In genomic region chr2:145752091-145752806, GRCh38 we compare ENCODE assay signal across 1 cellular context.
TF ChIP-seq lines count a peak whose summit lies in the region.

No MANE protein-coding gene starts in this region.

TF ChIP-seq in K562, 482 proteins besides CTCF, POLR2A, EP300 and RAD21 (continued from another document and continues in another):
- TF ChIP-seq, protein P1, sequence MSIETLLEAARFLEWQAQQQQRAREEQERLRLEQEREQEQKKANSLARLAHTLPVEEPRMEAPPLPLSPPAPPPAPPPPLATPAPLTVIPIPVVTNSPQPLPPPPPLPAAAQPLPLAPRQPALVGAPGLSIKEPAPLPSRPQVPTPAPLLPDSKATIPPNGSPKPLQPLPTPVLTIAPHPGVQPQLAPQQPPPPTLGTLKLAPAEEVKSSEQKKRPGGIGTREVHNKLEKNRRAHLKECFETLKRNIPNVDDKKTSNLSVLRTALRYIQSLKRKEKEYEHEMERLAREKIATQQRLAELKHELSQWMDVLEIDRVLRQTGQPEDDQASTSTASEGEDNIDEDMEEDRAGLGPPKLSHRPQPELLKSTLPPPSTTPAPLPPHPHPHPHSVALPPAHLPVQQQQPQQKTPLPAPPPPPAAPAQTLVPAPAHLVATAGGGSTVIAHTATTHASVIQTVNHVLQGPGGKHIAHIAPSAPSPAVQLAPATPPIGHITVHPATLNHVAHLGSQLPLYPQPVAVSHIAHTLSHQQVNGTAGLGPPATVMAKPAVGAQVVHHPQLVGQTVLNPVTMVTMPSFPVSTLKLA (conservative IDR thresholded peaks at IDR 0.05): peak in 1 of 2 experiments; percentile 34; a peak in 1 of 4 replicates
- TF ChIP-seq SAP30 (IDR thresholded peaks at IDR 0.05; ENCODE audit: borderline replicate concordance, insufficient read depth, low read depth, low read length, poor library complexity, severe bottlenecking): no peak
- TF ChIP-seq ARNT (IDR thresholded peaks at IDR 0.05): no peak
- no peak for TF ChIP-seq SRSF1 (IDR thresholded peaks at IDR 0.05; ENCODE audit: low read depth, low read length)
- no peak for TF ChIP-seq BRCA1 (IDR thresholded peaks at IDR 0.05)
- no peak for TF ChIP-seq BRCA1 (CRISPR knock-in tag; IDR thresholded peaks at IDR 0.05)
- TF ChIP-seq ADNP (tag; IDR thresholded peaks at IDR 0.05): no peak
- no peak for TF ChIP-seq ZFPM2 (CRISPR knock-in tag; IDR thresholded peaks at IDR 0.05)
- TF ChIP-seq GATA2 (CRISPR knock-in tag; IDR thresholded peaks at IDR 0.05): no peak
- TF ChIP-seq, protein P2, sequence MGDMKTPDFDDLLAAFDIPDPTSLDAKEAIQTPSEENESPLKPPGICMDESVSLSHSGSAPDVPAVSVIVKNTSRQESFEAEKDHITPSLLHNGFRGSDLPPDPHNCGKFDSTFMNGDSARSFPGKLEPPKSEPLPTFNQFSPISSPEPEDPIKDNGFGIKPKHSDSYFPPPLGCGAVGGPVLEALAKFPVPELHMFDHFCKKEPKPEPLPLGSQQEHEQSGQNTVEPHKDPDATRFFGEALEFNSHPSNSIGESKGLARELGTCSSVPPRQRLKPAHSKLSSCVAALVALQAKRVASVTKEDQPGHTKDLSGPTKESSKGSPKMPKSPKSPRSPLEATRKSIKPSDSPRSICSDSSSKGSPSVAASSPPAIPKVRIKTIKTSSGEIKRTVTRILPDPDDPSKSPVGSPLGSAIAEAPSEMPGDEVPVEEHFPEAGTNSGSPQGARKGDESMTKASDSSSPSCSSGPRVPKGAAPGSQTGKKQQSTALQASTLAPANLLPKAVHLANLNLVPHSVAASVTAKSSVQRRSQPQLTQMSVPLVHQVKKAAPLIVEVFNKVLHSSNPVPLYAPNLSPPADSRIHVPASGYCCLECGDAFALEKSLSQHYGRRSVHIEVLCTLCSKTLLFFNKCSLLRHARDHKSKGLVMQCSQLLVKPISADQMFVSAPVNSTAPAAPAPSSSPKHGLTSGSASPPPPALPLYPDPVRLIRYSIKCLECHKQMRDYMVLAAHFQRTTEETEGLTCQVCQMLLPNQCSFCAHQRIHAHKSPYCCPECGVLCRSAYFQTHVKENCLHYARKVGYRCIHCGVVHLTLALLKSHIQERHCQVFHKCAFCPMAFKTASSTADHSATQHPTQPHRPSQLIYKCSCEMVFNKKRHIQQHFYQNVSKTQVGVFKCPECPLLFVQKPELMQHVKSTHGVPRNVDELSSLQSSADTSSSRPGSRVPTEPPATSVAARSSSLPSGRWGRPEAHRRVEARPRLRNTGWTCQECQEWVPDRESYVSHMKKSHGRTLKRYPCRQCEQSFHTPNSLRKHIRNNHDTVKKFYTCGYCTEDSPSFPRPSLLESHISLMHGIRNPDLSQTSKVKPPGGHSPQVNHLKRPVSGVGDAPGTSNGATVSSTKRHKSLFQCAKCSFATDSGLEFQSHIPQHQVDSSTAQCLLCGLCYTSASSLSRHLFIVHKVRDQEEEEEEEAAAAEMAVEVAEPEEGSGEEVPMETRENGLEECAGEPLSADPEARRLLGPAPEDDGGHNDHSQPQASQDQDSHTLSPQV (IDR thresholded peaks at IDR 0.05): peak; percentile 12
- TF ChIP-seq ARID2 (IDR thresholded peaks at IDR 0.05): peak; percentile 34; the same call in 1 of the 2 replicates
- 0 out of 2 replicates have a peak, but pooled peaks have one; percentile 8 for TF ChIP-seq SMARCA5 (IDR thresholded peaks at IDR 0.05)
- TF ChIP-seq, protein P3, sequence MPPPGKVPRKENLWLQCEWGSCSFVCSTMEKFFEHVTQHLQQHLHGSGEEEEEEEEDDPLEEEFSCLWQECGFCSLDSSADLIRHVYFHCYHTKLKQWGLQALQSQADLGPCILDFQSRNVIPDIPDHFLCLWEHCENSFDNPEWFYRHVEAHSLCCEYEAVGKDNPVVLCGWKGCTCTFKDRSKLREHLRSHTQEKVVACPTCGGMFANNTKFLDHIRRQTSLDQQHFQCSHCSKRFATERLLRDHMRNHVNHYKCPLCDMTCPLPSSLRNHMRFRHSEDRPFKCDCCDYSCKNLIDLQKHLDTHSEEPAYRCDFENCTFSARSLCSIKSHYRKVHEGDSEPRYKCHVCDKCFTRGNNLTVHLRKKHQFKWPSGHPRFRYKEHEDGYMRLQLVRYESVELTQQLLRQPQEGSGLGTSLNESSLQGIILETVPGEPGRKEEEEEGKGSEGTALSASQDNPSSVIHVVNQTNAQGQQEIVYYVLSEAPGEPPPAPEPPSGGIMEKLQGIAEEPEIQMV (tag; conservative IDR thresholded peaks at IDR 0.05; ENCODE audit: low read depth): no peak
- TF ChIP-seq FOXP1 (CRISPR knock-in tag; IDR thresholded peaks at IDR 0.05): no peak
- TF ChIP-seq NCOR1 (IDR thresholded peaks at IDR 0.05): 0 out of 2 replicates have a peak, but pooled peaks have one; percentile 13
- TF ChIP-seq ZNF3 (CRISPR knock-in tag; IDR thresholded peaks at IDR 0.05): no peak
- no peak for TF ChIP-seq ATF1 (CRISPR knock-in tag; IDR thresholded peaks at IDR 0.05)
- TF ChIP-seq ATF1 (tag; IDR thresholded peaks at IDR 0.05): peak; percentile 18; the same call in 1 of the 2 replicates
- TF ChIP-seq ETV1 (tag; conservative IDR thresholded peaks at IDR 0.05; ENCODE audit: low read depth): peak; percentile 66
- TF ChIP-seq CBFA2T3 (IDR thresholded peaks at IDR 0.05): no peak
- TF ChIP-seq ZNF175 (CRISPR knock-in tag; IDR thresholded peaks at IDR 0.05; ENCODE audit: low read depth): no peak
- no peak for TF ChIP-seq BMI1 (IDR thresholded peaks at IDR 0.05; ENCODE audit: low read length)
- TF ChIP-seq BCL6 (CRISPR knock-in tag; IDR thresholded peaks at IDR 0.05): no peak
- TF ChIP-seq PTRF (tag; IDR thresholded peaks at IDR 0.05): no peak
- no peak for TF ChIP-seq CREB5 (CRISPR knock-in tag; IDR thresholded peaks at IDR 0.05)
- TF ChIP-seq TAF7 (tag; IDR thresholded peaks at IDR 0.05): no peak
- TF ChIP-seq, protein P4, sequence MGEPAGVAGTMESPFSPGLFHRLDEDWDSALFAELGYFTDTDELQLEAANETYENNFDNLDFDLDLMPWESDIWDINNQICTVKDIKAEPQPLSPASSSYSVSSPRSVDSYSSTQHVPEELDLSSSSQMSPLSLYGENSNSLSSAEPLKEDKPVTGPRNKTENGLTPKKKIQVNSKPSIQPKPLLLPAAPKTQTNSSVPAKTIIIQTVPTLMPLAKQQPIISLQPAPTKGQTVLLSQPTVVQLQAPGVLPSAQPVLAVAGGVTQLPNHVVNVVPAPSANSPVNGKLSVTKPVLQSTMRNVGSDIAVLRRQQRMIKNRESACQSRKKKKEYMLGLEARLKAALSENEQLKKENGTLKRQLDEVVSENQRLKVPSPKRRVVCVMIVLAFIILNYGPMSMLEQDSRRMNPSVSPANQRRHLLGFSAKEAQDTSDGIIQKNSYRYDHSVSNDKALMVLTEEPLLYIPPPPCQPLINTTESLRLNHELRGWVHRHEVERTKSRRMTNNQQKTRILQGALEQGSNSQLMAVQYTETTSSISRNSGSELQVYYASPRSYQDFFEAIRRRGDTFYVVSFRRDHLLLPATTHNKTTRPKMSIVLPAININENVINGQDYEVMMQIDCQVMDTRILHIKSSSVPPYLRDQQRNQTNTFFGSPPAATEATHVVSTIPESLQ (CRISPR knock-in tag; IDR thresholded peaks at IDR 0.05): no peak
- TF ChIP-seq ZNF79 (CRISPR knock-in tag; IDR thresholded peaks at IDR 0.05; ENCODE audit: low read depth): no peak
- TF ChIP-seq JUND (IDR thresholded peaks at IDR 0.05; ENCODE audit: borderline replicate concordance, low read depth, low read length): peak; percentile 4; the same call in 1 of the 2 replicates
- TF ChIP-seq JUND (tag; IDR thresholded peaks at IDR 0.05; ENCODE audit: borderline replicate concordance, low read depth, low read length): no peak
- no peak for TF ChIP-seq REST (CRISPR knock-in tag; IDR thresholded peaks at IDR 0.05; ENCODE audit: low read depth)
- TF ChIP-seq, protein P5, sequence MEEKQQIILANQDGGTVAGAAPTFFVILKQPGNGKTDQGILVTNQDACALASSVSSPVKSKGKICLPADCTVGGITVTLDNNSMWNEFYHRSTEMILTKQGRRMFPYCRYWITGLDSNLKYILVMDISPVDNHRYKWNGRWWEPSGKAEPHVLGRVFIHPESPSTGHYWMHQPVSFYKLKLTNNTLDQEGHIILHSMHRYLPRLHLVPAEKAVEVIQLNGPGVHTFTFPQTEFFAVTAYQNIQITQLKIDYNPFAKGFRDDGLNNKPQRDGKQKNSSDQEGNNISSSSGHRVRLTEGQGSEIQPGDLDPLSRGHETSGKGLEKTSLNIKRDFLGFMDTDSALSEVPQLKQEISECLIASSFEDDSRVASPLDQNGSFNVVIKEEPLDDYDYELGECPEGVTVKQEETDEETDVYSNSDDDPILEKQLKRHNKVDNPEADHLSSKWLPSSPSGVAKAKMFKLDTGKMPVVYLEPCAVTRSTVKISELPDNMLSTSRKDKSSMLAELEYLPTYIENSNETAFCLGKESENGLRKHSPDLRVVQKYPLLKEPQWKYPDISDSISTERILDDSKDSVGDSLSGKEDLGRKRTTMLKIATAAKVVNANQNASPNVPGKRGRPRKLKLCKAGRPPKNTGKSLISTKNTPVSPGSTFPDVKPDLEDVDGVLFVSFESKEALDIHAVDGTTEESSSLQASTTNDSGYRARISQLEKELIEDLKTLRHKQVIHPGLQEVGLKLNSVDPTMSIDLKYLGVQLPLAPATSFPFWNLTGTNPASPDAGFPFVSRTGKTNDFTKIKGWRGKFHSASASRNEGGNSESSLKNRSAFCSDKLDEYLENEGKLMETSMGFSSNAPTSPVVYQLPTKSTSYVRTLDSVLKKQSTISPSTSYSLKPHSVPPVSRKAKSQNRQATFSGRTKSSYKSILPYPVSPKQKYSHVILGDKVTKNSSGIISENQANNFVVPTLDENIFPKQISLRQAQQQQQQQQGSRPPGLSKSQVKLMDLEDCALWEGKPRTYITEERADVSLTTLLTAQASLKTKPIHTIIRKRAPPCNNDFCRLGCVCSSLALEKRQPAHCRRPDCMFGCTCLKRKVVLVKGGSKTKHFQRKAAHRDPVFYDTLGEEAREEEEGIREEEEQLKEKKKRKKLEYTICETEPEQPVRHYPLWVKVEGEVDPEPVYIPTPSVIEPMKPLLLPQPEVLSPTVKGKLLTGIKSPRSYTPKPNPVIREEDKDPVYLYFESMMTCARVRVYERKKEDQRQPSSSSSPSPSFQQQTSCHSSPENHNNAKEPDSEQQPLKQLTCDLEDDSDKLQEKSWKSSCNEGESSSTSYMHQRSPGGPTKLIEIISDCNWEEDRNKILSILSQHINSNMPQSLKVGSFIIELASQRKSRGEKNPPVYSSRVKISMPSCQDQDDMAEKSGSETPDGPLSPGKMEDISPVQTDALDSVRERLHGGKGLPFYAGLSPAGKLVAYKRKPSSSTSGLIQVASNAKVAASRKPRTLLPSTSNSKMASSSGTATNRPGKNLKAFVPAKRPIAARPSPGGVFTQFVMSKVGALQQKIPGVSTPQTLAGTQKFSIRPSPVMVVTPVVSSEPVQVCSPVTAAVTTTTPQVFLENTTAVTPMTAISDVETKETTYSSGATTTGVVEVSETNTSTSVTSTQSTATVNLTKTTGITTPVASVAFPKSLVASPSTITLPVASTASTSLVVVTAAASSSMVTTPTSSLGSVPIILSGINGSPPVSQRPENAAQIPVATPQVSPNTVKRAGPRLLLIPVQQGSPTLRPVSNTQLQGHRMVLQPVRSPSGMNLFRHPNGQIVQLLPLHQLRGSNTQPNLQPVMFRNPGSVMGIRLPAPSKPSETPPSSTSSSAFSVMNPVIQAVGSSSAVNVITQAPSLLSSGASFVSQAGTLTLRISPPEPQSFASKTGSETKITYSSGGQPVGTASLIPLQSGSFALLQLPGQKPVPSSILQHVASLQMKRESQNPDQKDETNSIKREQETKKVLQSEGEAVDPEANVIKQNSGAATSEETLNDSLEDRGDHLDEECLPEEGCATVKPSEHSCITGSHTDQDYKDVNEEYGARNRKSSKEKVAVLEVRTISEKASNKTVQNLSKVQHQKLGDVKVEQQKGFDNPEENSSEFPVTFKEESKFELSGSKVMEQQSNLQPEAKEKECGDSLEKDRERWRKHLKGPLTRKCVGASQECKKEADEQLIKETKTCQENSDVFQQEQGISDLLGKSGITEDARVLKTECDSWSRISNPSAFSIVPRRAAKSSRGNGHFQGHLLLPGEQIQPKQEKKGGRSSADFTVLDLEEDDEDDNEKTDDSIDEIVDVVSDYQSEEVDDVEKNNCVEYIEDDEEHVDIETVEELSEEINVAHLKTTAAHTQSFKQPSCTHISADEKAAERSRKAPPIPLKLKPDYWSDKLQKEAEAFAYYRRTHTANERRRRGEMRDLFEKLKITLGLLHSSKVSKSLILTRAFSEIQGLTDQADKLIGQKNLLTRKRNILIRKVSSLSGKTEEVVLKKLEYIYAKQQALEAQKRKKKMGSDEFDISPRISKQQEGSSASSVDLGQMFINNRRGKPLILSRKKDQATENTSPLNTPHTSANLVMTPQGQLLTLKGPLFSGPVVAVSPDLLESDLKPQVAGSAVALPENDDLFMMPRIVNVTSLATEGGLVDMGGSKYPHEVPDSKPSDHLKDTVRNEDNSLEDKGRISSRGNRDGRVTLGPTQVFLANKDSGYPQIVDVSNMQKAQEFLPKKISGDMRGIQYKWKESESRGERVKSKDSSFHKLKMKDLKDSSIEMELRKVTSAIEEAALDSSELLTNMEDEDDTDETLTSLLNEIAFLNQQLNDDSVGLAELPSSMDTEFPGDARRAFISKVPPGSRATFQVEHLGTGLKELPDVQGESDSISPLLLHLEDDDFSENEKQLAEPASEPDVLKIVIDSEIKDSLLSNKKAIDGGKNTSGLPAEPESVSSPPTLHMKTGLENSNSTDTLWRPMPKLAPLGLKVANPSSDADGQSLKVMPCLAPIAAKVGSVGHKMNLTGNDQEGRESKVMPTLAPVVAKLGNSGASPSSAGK (IDR thresholded peaks at IDR 0.05): 0 out of 2 replicates have a peak, but pooled peaks have one; percentile 26
